8 cellular contexts compared by ENCODE assay signal in genomic region chr15:24848050-24848449, GRCh38.
DNase-seq lines count a peak whose midpoint lies in the region; ATAC-seq, FAIRE-seq and TF ChIP-seq lines count a peak whose summit lies in the region.

No MANE protein-coding gene starts in this region.

- intact Hi-C loops in breast epithelium (cut with DNase I; ENCODE audit: low total_unique reads) (no loop called here), MCF 10A (cut with micrococcal nuclease) (loop anchor here (10.0 kb wide), 1 partner anchor 1353 kb away; no protein-coding TSS in a partner anchor), HepG2 (cut with micrococcal nuclease; ENCODE audit: unreplicated experiment) (no loop called here)

- H3K27ac ChIP-seq in breast epithelium: no peak overlapping the region
- no peak overlapping the region for H3K27ac ChIP-seq in HepG2 (ENCODE audit: extremely low read length, insufficient read depth, low read length)
- no peak overlapping the region for H3K27ac ChIP-seq in upper lobe of left lung

- WGBS in HepG2 (ENCODE audit: low lambda C conversion rate): 66% methylated on average over 29 of the region's 39 CpGs
- WGBS in upper lobe of left lung, 2 donors: 34 to 43% methylated on average over 20 to 30 of the region's 39 CpGs

- FAIRE-seq in HepG2 (lab: Jason Lieb, UNC): no peak

- H3K4me1 ChIP-seq in breast epithelium (no peaks in the 10 kb centered on the region), HepG2 (ENCODE audit: insufficient read depth, low read length) (no peaks in the 10 kb centered on the region), upper lobe of left lung (no peaks in the 10 kb centered on the region)

- in situ Hi-C loops in HepG2 (cut with HindIII; ENCODE audit: extremely low pct_ligation_motif_present, low pct_unique_long_range_greater_than_20kb): loop anchor here (25.0 kb wide), 1 partner anchor 111 kb away; no protein-coding TSS in a partner anchor

- POLR2A ChIA-PET in MCF 10A (lab: Yijun Ruan, JAX) (no interaction called here), HepG2 (lab: Yijun Ruan, JAX) (no interaction called here)

- TF ChIP-seq CTCF in breast epithelium (IDR thresholded peaks at IDR 0.05) (no peak), MCF 10A (IDR thresholded peaks at IDR 0.05; ENCODE audit: unreplicated experiment) (no peak), HepG2 (CRISPR knock-in tag; IDR thresholded peaks at IDR 0.05) (no peak), upper lobe of left lung (IDR thresholded peaks at IDR 0.05) (no peak), GM20000 (IDR thresholded peaks at IDR 0.05; ENCODE audit: extremely low read depth, missing control alignments) (no peak)

- TF ChIP-seq POLR2A in breast epithelium (IDR thresholded peaks at IDR 0.05) (no peak), HepG2 (IDR thresholded peaks at IDR 0.05; ENCODE audit: insufficient read depth in 1 of 2, low read depth in 2 of 2, low read length in 2 of 2) (no peak), upper lobe of left lung (IDR thresholded peaks at IDR 0.05) (no peak)

- peak overlapping the region; percentile 32; the same call in 1 of the 2 replicates for H3K4me2 ChIP-seq in HepG2 (ENCODE audit: low read depth, low read length)

- H3K27ac Mint-ChIP-seq in MCF 10A (ENCODE audit: low read depth, unreplicated experiment): no peak overlapping the region
- H3K27ac Mint-ChIP-seq in stimulated activated naive B cell treated with anti-CD40 and anti-IgM and Interleukin-4, amounts not matched to agents 10 μg/mL and 1 μg/mL and 100 μg/mL, for 72 hours: no peak overlapping the region

- H3K27me3 ChIP-seq in breast epithelium: no peaks in the 10 kb centered on the region
- H3K27me3 ChIP-seq in HepG2 (ENCODE audit: control insufficient read depth in 1 of 2, insufficient read depth in 2 of 2, low read length in 2 of 2): peaks cover 0 to 2% of the 10 kb centered on the region in 2 experiments; a peak in 1 of 5 replicates
- no peaks in the 10 kb centered on the region for H3K27me3 ChIP-seq in upper lobe of left lung

- H3K36me3 ChIP-seq in breast epithelium (no peaks in the 10 kb centered on the region), HepG2 (replicated peaks in 1 of 2; ENCODE audit: control insufficient read depth in 1 of 2, insufficient read depth in 2 of 2, low read length in 2 of 2) (no peaks in the 10 kb centered on the region), upper lobe of left lung (no peaks in the 10 kb centered on the region)

- no peaks in the 10 kb centered on the region for H3K79me2 ChIP-seq in HepG2 (ENCODE audit: insufficient read depth, low read length)

- CTCF ChIA-PET in MCF 10A (lab: Yijun Ruan, JAX): interaction anchor here (1.3 kb wide), 1 partner anchor 85 kb away, joined by 6 read pairs; no protein-coding TSS in a partner anchor
- CTCF ChIA-PET in HepG2 (lab: Yijun Ruan, JAX; ENCODE audit: low intra/inter-chr PET ratio, low total read pairs): no interaction called here

- BruUV-seq in MCF 10A (replicated peaks; lab: Mats Ljungman, UMichigan) (no TSS peak), HepG2 (replicated peaks; lab: Mats Ljungman, UMichigan) (no TSS peak)

- H4K20me1 ChIP-seq in HepG2 (ENCODE audit: insufficient read depth, low read length): no peaks in the 10 kb centered on the region

- H3K9me3 Mint-ChIP-seq in MCF 10A (ENCODE audit: unreplicated experiment): peaks cover 8% of the 10 kb centered on the region
- peaks cover 11 to 13% of the 10 kb centered on the region in 2 donors for H3K9me3 Mint-ChIP-seq in stimulated activated naive B cell treated with anti-CD40 and anti-IgM and Interleukin-4, amounts not matched to agents 10 μg/mL and 1 μg/mL and 100 μg/mL, for 72 hours

- H3K4me1 Mint-ChIP-seq in MCF 10A (ENCODE audit: insufficient read depth, unreplicated experiment): no peaks in the 10 kb centered on the region
- no peaks in the 10 kb centered on the region for H3K4me1 Mint-ChIP-seq in stimulated activated naive B cell treated with anti-CD40 and anti-IgM and Interleukin-4, amounts not matched to agents 10 μg/mL and 1 μg/mL and 100 μg/mL, for 72 hours

- H3K4me3 Mint-ChIP-seq in MCF 10A (ENCODE audit: unreplicated experiment): no peak overlapping the region
- peak overlapping the region in 1 of 2 donors; percentile 48 for H3K4me3 Mint-ChIP-seq in stimulated activated naive B cell treated with anti-CD40 and anti-IgM and Interleukin-4, amounts not matched to agents 10 μg/mL and 1 μg/mL and 100 μg/mL, for 72 hours

- H2AFZ ChIP-seq in HepG2 (ENCODE audit: low read length): peak overlapping the region; percentile 54

- TF ChIP-seq RAD21 in HepG2 (CRISPR knock-in tag; IDR thresholded peaks at IDR 0.05): no peak

- no peak overlapping the region for H3K9ac ChIP-seq in HepG2 (ENCODE audit: insufficient read depth, low read depth, low read length)

- DNase-seq in breast epithelium (ENCODE audit: low spot score in 2 of 2) (no peak), MCF 10A (ENCODE audit: unreplicated experiment) (no peak), cerebellum (ENCODE audit: low spot score) (peak; percentile 32), HepG2 (ENCODE audit: low spot score) (no peak), upper lobe of left lung (peak in 1 of 2 donors; percentile 65), NCI-H526 (lab: John Stamatoyannopoulos, UW) (no peak), GM20000 (ENCODE audit: low spot score) (no peak)
- DNase-seq in stimulated activated naive B cell treated with anti-CD40 and anti-IgM and Interleukin-4, amounts not matched to agents 10 μg/mL and 1 μg/mL and 100 μg/mL, for 72 hours: no peak

- no peaks in the 10 kb centered on the region for H3K36me3 Mint-ChIP-seq in MCF 10A (ENCODE audit: insufficient read depth, unreplicated experiment)
- H3K36me3 Mint-ChIP-seq in stimulated activated naive B cell treated with anti-CD40 and anti-IgM and Interleukin-4, amounts not matched to agents 10 μg/mL and 1 μg/mL and 100 μg/mL, for 72 hours: no peaks in the 10 kb centered on the region

- no peaks in the 10 kb centered on the region for H3K27me3 Mint-ChIP-seq in MCF 10A (ENCODE audit: insufficient read depth, unreplicated experiment)
- H3K27me3 Mint-ChIP-seq in stimulated activated naive B cell treated with anti-CD40 and anti-IgM and Interleukin-4, amounts not matched to agents 10 μg/mL and 1 μg/mL and 100 μg/mL, for 72 hours: no peaks in the 10 kb centered on the region

- peaks cover 0 to 12% of the 10 kb centered on the region in 2 donors for H3K9me3 ChIP-seq in breast epithelium
- H3K9me3 ChIP-seq in HepG2 (ENCODE audit: low read length): peaks cover 37% of the 10 kb centered on the region
- H3K9me3 ChIP-seq in upper lobe of left lung: no peaks in the 10 kb centered on the region

- no peak for ATAC-seq in HepG2
- ATAC-seq in upper lobe of left lung (ENCODE audit: low FRiP score in 2 of 2): no peak
- ATAC-seq in stimulated activated naive B cell treated with anti-CD40 and anti-IgM and Interleukin-4, amounts not matched to agents 10 μg/mL and 1 μg/mL and 100 μg/mL, for 72 hours (replicated peaks): no peak

- TF ChIP-seq EP300 in HepG2 (IDR thresholded peaks at IDR 0.05; ENCODE audit: low read depth in 2 of 2, low read length in 2 of 2): no peak
- no peak for TF ChIP-seq EP300 in HepG2 (CRISPR knock-in tag; IDR thresholded peaks at IDR 0.05; ENCODE audit: borderline replicate concordance)
- no peak for TF ChIP-seq EP300 in upper lobe of left lung (IDR thresholded peaks at IDR 0.05)

- H3K4me3 ChIP-seq in breast epithelium: peak overlapping the region; percentile 15 to 23 (median 21)
- peak overlapping the region in 1 of 3 experiments; percentile 12; a peak in 2 of 6 replicates for H3K4me3 ChIP-seq in HepG2 (replicated peaks in 1 of 3; ENCODE audit: insufficient read depth in 1 of 3, low read depth in 2 of 3, low read length in 3 of 3)
- peak overlapping the region in 3 of 4 donors; percentile 6 to 32 (median 9) for H3K4me3 ChIP-seq in upper lobe of left lung

TF ChIP-seq in HepG2, 621 proteins besides CTCF, POLR2A, EP300 and RAD21 (continues in another document):
- TF ChIP-seq STAT5B (CRISPR knock-in tag; IDR thresholded peaks at IDR 0.05): no peak
- TF ChIP-seq CHD2 (IDR thresholded peaks at IDR 0.05; ENCODE audit: low read depth, low read length): no peak
- no peak for TF ChIP-seq TEAD3 (CRISPR knock-in tag; optimal IDR thresholded peaks at IDR 0.05; ENCODE audit: borderline replicate concordance)
- no peak for TF ChIP-seq TFAP4 (IDR thresholded peaks at IDR 0.05; ENCODE audit: borderline replicate concordance, low read depth)
- TF ChIP-seq STAT6 (CRISPR knock-in tag; IDR thresholded peaks at IDR 0.05; ENCODE audit: borderline replicate concordance): no peak
- TF ChIP-seq ESRRA (CRISPR knock-in tag; IDR thresholded peaks at IDR 0.05; ENCODE audit: low read depth): no peak
- no peak for TF ChIP-seq ERF (CRISPR knock-in tag; IDR thresholded peaks at IDR 0.05)
- no peak for TF ChIP-seq NFYC (CRISPR knock-in tag; IDR thresholded peaks at IDR 0.05)
- TF ChIP-seq GATA4 (IDR thresholded peaks at IDR 0.05; ENCODE audit: borderline replicate concordance, low read depth): no peak
- TF ChIP-seq ZNF382 (CRISPR knock-in tag; IDR thresholded peaks at IDR 0.05; ENCODE audit: borderline replicate concordance): no peak
- peak; percentile 61; the same call in 1 of the 2 replicates for TF ChIP-seq GABPB1 (CRISPR knock-in tag; IDR thresholded peaks at IDR 0.05)
